ENCODE assay signal across 10 cellular contexts in the genomic region with DNA sequence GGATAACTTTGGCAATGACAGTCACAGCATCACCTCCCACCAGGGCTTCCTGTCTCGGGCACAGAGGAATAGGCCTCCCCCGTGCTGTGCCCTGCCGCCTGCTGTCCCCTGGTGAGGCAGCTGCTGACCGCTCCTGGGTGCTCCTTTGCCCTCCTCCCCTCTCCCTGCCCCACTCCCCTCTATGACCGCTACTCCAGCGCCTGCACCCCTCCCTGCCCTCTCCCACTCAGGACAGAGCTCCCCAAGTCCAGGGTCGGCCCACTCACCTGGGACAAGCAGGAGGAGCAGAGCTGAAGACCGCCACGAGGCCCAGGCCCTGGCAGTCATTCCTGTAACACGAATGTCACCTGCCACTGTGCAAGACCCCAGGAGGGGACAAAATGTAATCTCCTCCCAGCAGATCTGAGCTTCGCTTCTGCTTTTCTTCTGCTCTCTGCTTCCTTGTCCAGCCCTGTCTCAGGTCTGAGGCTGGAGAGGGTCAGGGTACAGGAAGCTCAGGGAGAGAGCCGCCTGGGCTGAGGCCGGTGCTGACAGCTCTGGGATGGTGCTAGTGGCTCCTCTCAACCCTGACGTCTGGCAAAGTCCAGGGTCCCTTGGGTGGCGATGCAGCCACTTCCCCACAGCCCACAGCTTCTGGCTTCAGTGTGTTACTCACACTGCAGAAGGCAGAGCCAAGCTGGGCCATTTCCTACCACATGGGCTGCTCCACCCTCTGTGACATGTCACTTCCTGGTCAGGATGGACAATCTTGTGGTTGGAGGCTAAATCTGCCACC. TPM values are rescaled to one million over a fixed set of nuclear protein-coding genes. Genes with fewer than 3 reads are reported as not detected.
A peak's percentile ranks its signal among the peaks of the same experiment; 100 is the strongest.
DNase-seq lines count a peak whose midpoint lies in the region; ATAC-seq, FAIRE-seq and TF ChIP-seq lines count a peak whose summit lies in the region.
"Had no signal": no experiment of that assay in that cellular context is flagged by ENCODE, and none has a peak within 500 bp of the region (broad histone marks: within the 10 kb centered on the region; RNA-seq: fewer than 3 reads in every experiment).

A gene (minus strand): TSS at position 660 of the 775 bp plus-strand sequence. CDS start 333 bp downstream, at position 327.

- no peaks in the 10 kb centered on the region for H3K27me3 ChIP-seq in MG63
- H3K27me3 ChIP-seq in K562 (ENCODE audit: control insufficient read depth in 2 of 2, insufficient read depth in 2 of 2, low read length in 2 of 2), result peaks cover 3 to 82% of the 10 kb centered on the region in 2 experiments; a peak in 4 of 5 replicates
- no peaks in the 10 kb centered on the region for H3K27me3 ChIP-seq in mononuclear cell (ENCODE audit: insufficient read depth, low read length)
- H3K27me3 ChIP-seq in Caco-2 (replicated peaks; ENCODE audit: control insufficient read depth, insufficient read depth, low read length), result peaks cover 1% of the 10 kb centered on the region

- POLR2A ChIA-PET in K562 (lab: Yijun Ruan, JAX), result interaction anchor here (0.5 to 0.8 kb wide), 3 partner anchors 8 to 136 kb away, joined by 3 read pairs; no protein-coding TSS in a partner anchor
- POLR2A ChIA-PET in Caco-2 (lab: Charles Lee), result no interaction called here

- intact Hi-C loops in K562 (cut with micrococcal nuclease) (no loop called here), Caco-2 (cut with micrococcal nuclease; ENCODE audit: unreplicated experiment) (no loop called here)

- FAIRE-seq in K562 (lab: Jason Lieb, UNC), result no peak

- H3K9me1 ChIP-seq in K562 (ENCODE audit: control insufficient read depth, insufficient read depth, low read length), result no peaks in the 10 kb centered on the region

- DNase-seq in Ammon's horn (ENCODE audit: low spot score) (peak; percentile 64), MG63 (peak; percentile 20), K562 (ENCODE audit: extremely low read depth in 1 of 4, low spot score in 3 of 4) (no peak), NCI-H446 treated with DMSO at 0.1 percent for 48 hours (lab: John Stamatoyannopoulos, UW) (no peak), Caco-2 (no peak), inferior parietal cortex (ENCODE audit: extremely low spot score) (no peak)
- DNase-seq in activated effector memory CD4-positive, alpha-beta T cell treated with anti-CD3 and anti-CD28 coated beads, Interleukin-2, amount 50 U/mL, for 16 hours, result no peak
- DNase-seq: foreskin melanocyte had no signal

- H3K4me1 ChIP-seq in K562 (replicated peaks in 1 of 2; ENCODE audit: control insufficient read depth in 2 of 2, insufficient read depth in 2 of 2, low read length in 2 of 2) (peaks cover 0 to 3% of the 10 kb centered on the region in 2 experiments; a peak in 1 of 5 replicates), mononuclear cell (ENCODE audit: insufficient read depth, low read length) (peaks cover 47% of the 10 kb centered on the region), Caco-2 (no peaks in the 10 kb centered on the region)

- no peak for TF ChIP-seq EP300 in K562 (IDR thresholded peaks at IDR 0.05; ENCODE audit: low read length)

- no peak within 1 kb of the TSS for H3K4me3 Mint-ChIP-seq in Caco-2 (ENCODE audit: unreplicated experiment)
- H3K4me3 Mint-ChIP-seq: nephron had no signal

- in situ Hi-C loops in K562 (cut with MboI), result no loop called here

- H3K27me3 Mint-ChIP-seq in Caco-2 (ENCODE audit: insufficient read depth, unreplicated experiment), result peaks cover 21% of the 10 kb centered on the region

- peak; percentile 60 for ATAC-seq in K562

- H3K27ac ChIP-seq in K562 (ENCODE audit: extremely low read depth, low read depth, low read length), result no peak within 1 kb of the TSS

- no peak for TF ChIP-seq RAD21 in K562 (CRISPR knock-in tag; conservative IDR thresholded peaks at IDR 0.05 in 1 of 2, IDR thresholded peaks at IDR 0.05 in 1 of 2)

- H3K9me3 ChIP-seq in MG63 (no peaks in the 10 kb centered on the region), K562 (replicated peaks; ENCODE audit: control insufficient read depth, insufficient read depth, low read depth, low read length) (no peaks in the 10 kb centered on the region), mononuclear cell (ENCODE audit: low read depth, low read length) (no peaks in the 10 kb centered on the region), Caco-2 (no peaks in the 10 kb centered on the region)

- CTCF ChIA-PET in K562 (lab: Yijun Ruan, JAX; ENCODE audit: low intra/inter-chr PET ratio), result no interaction called here
- CTCF ChIA-PET in Caco-2 (lab: Charles Lee), result interaction anchor here (0.8 kb wide), 1 partner anchor 378 kb away, joined by 4 read pairs; a partner anchor contains a TSS

- 8% methylated on average over 9 of the region's 15 CpGs for WGBS in K562 (ENCODE audit: insufficient coverage, low coverage, missing lambda C conversion rate)

- H3K36me3 Mint-ChIP-seq in Caco-2 (ENCODE audit: insufficient read depth, unreplicated experiment), result peaks cover 4% of the 10 kb centered on the region

- no peaks in the 10 kb centered on the region for H3K4me1 Mint-ChIP-seq in Caco-2 (ENCODE audit: low read depth, unreplicated experiment)
- H3K4me1 Mint-ChIP-seq: nephron had no signal

- no peak within 1 kb of the TSS for H3K4me3 ChIP-seq in MG63
- no peak within 1 kb of the TSS for H3K4me3 ChIP-seq in K562
- peak within 1 kb of the TSS; percentile 44 for H3K4me3 ChIP-seq in mononuclear cell (ENCODE audit: low read length)
- H3K4me3 ChIP-seq in Caco-2 (ENCODE audit: low read depth, low read length), result no peak within 1 kb of the TSS

- no peaks in the 10 kb centered on the region for H3K79me2 ChIP-seq in K562 (ENCODE audit: control insufficient read depth, insufficient read depth, low read length)

- H3K36me3 ChIP-seq in MG63 (no peaks in the 10 kb centered on the region), K562 (ENCODE audit: control insufficient read depth, insufficient read depth, low read length) (no peaks in the 10 kb centered on the region), Caco-2 (ENCODE audit: control insufficient read depth, insufficient read depth, low read length) (no peaks in the 10 kb centered on the region)

- no peaks in the 10 kb centered on the region; the same call in none of the 2 replicates for H4K20me1 ChIP-seq in K562 (replicated peaks; ENCODE audit: control insufficient read depth, insufficient read depth, low read length)

- no peak for TF ChIP-seq POLR2A in K562 (conservative IDR thresholded peaks at IDR 0.05)

- no peak within 1 kb of the TSS; the same call in 1 of the 2 replicates for H2AFZ ChIP-seq in K562 (ENCODE audit: low read depth, low read length)

- BruUV-seq in K562 (replicated peaks; lab: Mats Ljungman, UMichigan) (no TSS peak), Caco-2 (replicated peaks; lab: Mats Ljungman, UMichigan) (no TSS peak)

- H3K9me3 Mint-ChIP-seq in Caco-2 (ENCODE audit: unreplicated experiment), result no peaks in the 10 kb centered on the region
- H3K9me3 Mint-ChIP-seq: nephron had no signal

- no peak within 1 kb of the TSS for H3K9ac ChIP-seq in K562 (ENCODE audit: insufficient read depth in 1 of 2, low read depth in 2 of 2, low read length in 2 of 2)

- TF ChIP-seq CTCF in K562 (IDR thresholded peaks at IDR 0.05 in 2 of 3, conservative IDR thresholded peaks at IDR 0.05 in 1 of 3; ENCODE audit: insufficient read depth in 2 of 3, low read depth in 1 of 3, low read length in 3 of 3) (no peak), Caco-2 (IDR thresholded peaks at IDR 0.05; ENCODE audit: insufficient read depth in 1 of 2, low read depth in 1 of 2, low read length in 1 of 2, severe bottlenecking in 1 of 2, unreplicated experiment in 1 of 2) (no peak)

- no peak within 1 kb of the TSS for H3K27ac Mint-ChIP-seq in Caco-2 (ENCODE audit: unreplicated experiment)
- H3K27ac Mint-ChIP-seq: nephron had no signal

- no peak within 1 kb of the TSS for H3K4me2 ChIP-seq in K562 (ENCODE audit: insufficient read depth, low read length)

TF ChIP-seq in K562, 482 proteins besides CTCF, POLR2A, EP300 and RAD21 (continues in another document):
- TF ChIP-seq, protein P1, sequence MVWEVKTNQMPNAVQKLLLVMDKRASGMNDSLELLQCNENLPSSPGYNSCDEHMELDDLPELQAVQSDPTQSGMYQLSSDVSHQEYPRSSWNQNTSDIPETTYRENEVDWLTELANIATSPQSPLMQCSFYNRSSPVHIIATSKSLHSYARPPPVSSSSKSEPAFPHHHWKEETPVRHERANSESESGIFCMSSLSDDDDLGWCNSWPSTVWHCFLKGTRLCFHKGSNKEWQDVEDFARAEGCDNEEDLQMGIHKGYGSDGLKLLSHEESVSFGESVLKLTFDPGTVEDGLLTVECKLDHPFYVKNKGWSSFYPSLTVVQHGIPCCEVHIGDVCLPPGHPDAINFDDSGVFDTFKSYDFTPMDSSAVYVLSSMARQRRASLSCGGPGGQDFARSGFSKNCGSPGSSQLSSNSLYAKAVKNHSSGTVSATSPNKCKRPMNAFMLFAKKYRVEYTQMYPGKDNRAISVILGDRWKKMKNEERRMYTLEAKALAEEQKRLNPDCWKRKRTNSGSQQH (CRISPR knock-in tag; IDR thresholded peaks at IDR 0.05), result no peak
- TF ChIP-seq SRSF1 (IDR thresholded peaks at IDR 0.05; ENCODE audit: low read depth, low read length) (no peak), KDM4B (IDR thresholded peaks at IDR 0.05; ENCODE audit: borderline replicate concordance in 2 of 2, low read depth in 1 of 2) (no peak), ZNF239 (CRISPR knock-in tag; IDR thresholded peaks at IDR 0.05) (no peak)

RNA-seq across cellular contexts. Expression of the gene that starts here (rescaled TPM):
- 0.52 TPM in 1 of 2 replicates, not detected in the other for total RNA-seq in MG63 (2014; rRNA removed; shearing (Covaris generic); ENCODE audit: low replicate concordance)
- total RNA-seq in K562 (2011; cell fraction: chromatin; rRNA removed; ENCODE audit: low replicate concordance), result 0.39 TPM in 1 of 2 replicates, not detected in the other
- total RNA-seq in K562 (2011; cell fraction: nucleolus; rRNA removed), result 0.33 TPM in 1 of 2 replicates, not detected in the other
- not detected in 2 replicates for total RNA-seq in K562 (2011; cell fraction: nucleoplasm; rRNA removed)
- not detected in 2 replicates for total RNA-seq in K562 (2014; rRNA removed)
- total RNA-seq in K562 (2014; rRNA removed; fragmentation: Illumina TruSeq; extraction: Trizol), result not detected in 2 replicates
- 0.23 TPM in 1 of 2 replicates, not detected in the other for total RNA-seq in K562 (2015; rRNA removed; fragmentation: Illumina TruSeq; extraction: Trizol)
- not detected in 2 replicates for total RNA-seq in K562 (2021)
- 0.04 TPM in 1 of 2 replicates, not detected in the other for polyA plus RNA-seq in K562 (2011; rRNA removed)
- 0.03 TPM in 1 of 2 replicates, not detected in the other for polyA plus RNA-seq in K562 (2011; cell fraction: cytosol; rRNA removed)
- polyA plus RNA-seq in K562 (2011; cell fraction: nucleus; rRNA removed), result not detected in 2 replicates
- 0.09 and 0.24 TPM in 2 replicates for polyA plus RNA-seq in K562 (2012)
- polyA plus RNA-seq in K562 (2014; fragmentation: Illumina TruSeq; extraction: Trizol), result 0.07 TPM in 1 of 2 replicates, not detected in the other
- polyA plus RNA-seq in K562 (2014; fragmentation: Nextera tagmentation; extraction: Ambion mirVana), result not detected
- polyA plus RNA-seq in K562 (2014; rRNA removed), result 0.16 TPM in 1 of 2 replicates, not detected in the other
- polyA minus RNA-seq in K562 (2011; rRNA and poly(A)+ RNA removed), result not detected in 2 replicates
- polyA minus RNA-seq in K562 (2011; cell fraction: cytosol; rRNA and poly(A)+ RNA removed), result not detected in 2 replicates
- 0.13 TPM in 1 of 2 replicates, not detected in the other for polyA minus RNA-seq in K562 (2011; cell fraction: nucleus; rRNA and poly(A)+ RNA removed)
- 10.9 TPM for total RNA-seq in mononuclear cell
- not detected in 2 replicates for total RNA-seq in Caco-2 (2022)

Comparison
In these comparisons a context has a peak if more than half of its experiments do, and no peak if none do; other contexts are left out.
1. Peak in DNase-seq in MG63; RNA of the gene not detected or under 1 TPM.
2. Peak in ATAC-seq in K562; RNA of the gene not detected or under 1 TPM.